ENCODE assay signal across 8 cellular contexts in the genomic region with DNA sequence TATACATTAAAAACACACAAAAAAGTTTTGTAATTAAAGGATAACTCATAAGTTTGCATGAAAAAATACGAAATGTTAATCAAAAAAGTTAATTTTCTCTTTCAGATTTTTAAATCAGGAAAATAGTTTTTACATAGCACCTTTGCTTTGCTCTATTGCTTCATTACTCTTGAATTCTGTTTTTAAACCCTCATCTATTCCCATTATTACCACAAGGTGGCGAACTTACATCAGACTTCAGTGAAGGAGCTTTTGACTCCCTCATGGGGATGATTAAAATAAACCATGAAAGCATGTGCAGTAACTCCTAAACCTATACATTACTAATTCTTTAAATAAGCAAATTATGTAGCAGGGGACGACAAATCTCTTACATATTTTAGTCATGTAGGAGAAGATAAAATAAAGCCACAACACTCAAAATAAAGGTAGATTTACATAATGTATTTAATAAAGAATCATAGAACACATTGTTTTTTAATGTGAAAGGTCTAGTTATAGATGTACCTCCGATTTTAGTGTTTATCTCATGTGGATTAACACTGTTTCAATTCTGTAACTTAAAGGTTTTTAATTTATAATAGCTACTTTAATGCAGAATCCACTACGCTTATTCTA.
A peak's percentile ranks its signal among the peaks of the same experiment; 100 is the strongest.
DNase-seq lines count a peak whose midpoint lies in the region; ATAC-seq, FAIRE-seq and TF ChIP-seq lines count a peak whose summit lies in the region.

No MANE protein-coding gene starts in this region.

- H3K4me2 ChIP-seq in KMS-11, result no peak overlapping the region

- no peaks in the 10 kb centered on the region for H4K20me1 ChIP-seq in KMS-11 (ENCODE audit: insufficient read depth)

- H3K4me3 ChIP-seq in KMS-11 (IDR thresholded peaks at IDR 0.05; ENCODE audit: insufficient read depth, low read depth, low read length), result no peak overlapping the region

- TF ChIP-seq CTCF in KMS-11 (conservative IDR thresholded peaks at IDR 0.05; ENCODE audit: low read depth, low read length), result peak; percentile 93

- H3K9me3 Mint-ChIP-seq in naive B cell, result peaks cover 0 to 18% (median 8%) of the 10 kb centered on the region in 7 donors

- peak; percentile 91 for FAIRE-seq in endometrium (lab: Jason Lieb, UNC)

- no peak overlapping the region for H3K27ac Mint-ChIP-seq in naive B cell

- H3K4me3 Mint-ChIP-seq in naive B cell, result no peak overlapping the region

- DNase-seq in GDM1 (lab: John Stamatoyannopoulos, UW) (peak; percentile 23), OCI-M1 (lab: John Stamatoyannopoulos, UW) (peak; percentile 80), naive B cell (peak; percentile 47), left colon (no peak)
- DNase-seq in activated CD8-positive, alpha-beta memory T cell treated with anti-CD3 and anti-CD28 coated beads, Interleukin-2, amount 50 U/mL, for 4 hours, result no peak

- intact Hi-C loops in left colon (cut with DNase I, micrococcal nuclease), result loop anchor here in 1 of 2 donors (5.0 kb wide), 1 partner anchor 1075 kb away; no protein-coding TSS in a partner anchor

- no peak overlapping the region for H3K9ac ChIP-seq in KMS-11

- H3K79me2 ChIP-seq in KMS-11 (ENCODE audit: insufficient read depth, low read depth), result no peaks in the 10 kb centered on the region

- H3K4me1 ChIP-seq in KMS-11 (ENCODE audit: low read depth, poor library complexity, severe bottlenecking), result no peaks in the 10 kb centered on the region

- peaks cover 6 to 16% of the 10 kb centered on the region in 2 donors for H3K36me3 Mint-ChIP-seq in naive B cell

- H3K27me3 ChIP-seq in KMS-11 (ENCODE audit: insufficient read depth, low read depth), result no peaks in the 10 kb centered on the region

- no peak overlapping the region for H2AFZ ChIP-seq in KMS-11 (ENCODE audit: low read depth)

- peaks cover 4 to 10% (median 5%) of the 10 kb centered on the region in 3 donors for H3K4me1 Mint-ChIP-seq in naive B cell

- H3K27ac ChIP-seq in KMS-11, result no peak overlapping the region

- no peaks in the 10 kb centered on the region for H3K36me3 ChIP-seq in KMS-11 (ENCODE audit: insufficient read depth)

- H3K27me3 Mint-ChIP-seq in naive B cell, result peaks cover 0 to 7% (median 0%) of the 10 kb centered on the region in 3 donors

- ATAC-seq in GM21528 (IDR thresholded peaks at IDR 0.05; ENCODE audit: low FRiP score, unreplicated experiment), result peak; percentile 88
- ATAC-seq in naive B cell (ENCODE audit: low read depth in 2 of 2), result peak; percentile 37 to 67
- no peak for ATAC-seq in left colon

Comparison
In these comparisons a context has a peak if more than half of its experiments do, and no peak if none do; other contexts are left out.
1. DNase-seq: peak in GDM1 (single experiment), OCI-M1 (single experiment) and naive B cell (single experiment); none in activated CD8-positive, alpha-beta memory T cell treated with anti-CD3 and anti-CD28 coated beads, Interleukin-2, amount 50 U/mL, for 4 hours (single experiment) and left colon (0 of 2).